Comparison of ENCODE assay signal across 2 cellular contexts in the genomic region with DNA sequence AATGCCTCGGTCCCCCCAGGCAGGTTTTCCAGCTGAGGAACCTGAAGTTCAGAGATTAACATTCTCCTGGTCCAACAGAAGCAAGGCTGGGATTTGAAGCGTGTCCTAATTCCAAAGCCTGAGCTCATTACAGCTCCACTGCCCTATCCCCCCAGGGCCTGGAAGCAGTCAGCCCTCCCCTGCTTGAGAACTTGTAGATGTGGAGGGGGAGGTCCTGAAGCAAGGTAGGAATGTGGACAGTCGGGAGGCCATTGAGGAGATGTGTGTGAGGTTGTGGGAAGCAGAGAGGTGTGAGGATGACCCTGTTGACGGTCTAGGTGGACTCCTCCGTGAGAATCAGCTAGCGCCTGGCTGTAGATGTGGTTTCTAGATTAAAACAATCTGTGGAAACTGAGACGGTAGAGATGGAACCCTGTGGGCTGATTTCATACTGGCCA.
TF ChIP-seq lines count a peak whose summit lies in the region.

No MANE protein-coding gene starts in this region.

TF ChIP-seq in SK-N-SH, 30 proteins besides CTCF, POLR2A, EP300 and RAD21:
- TF ChIP-seq RCOR1 (IDR thresholded peaks at IDR 0.05; ENCODE audit: low read length) (peak; percentile 17; the same call in 1 of the 2 replicates), RFX5 (IDR thresholded peaks at IDR 0.05; ENCODE audit: low read length) (no peak), CHD2 (IDR thresholded peaks at IDR 0.05; ENCODE audit: low read length, partially characterized antibody) (no peak), MXI1 (IDR thresholded peaks at IDR 0.05; ENCODE audit: low read depth, low read length) (no peak), FOXJ3 (CRISPR knock-in tag; IDR thresholded peaks at IDR 0.05) (no peak), SMC3 (IDR thresholded peaks at IDR 0.05; ENCODE audit: low read depth, low read length) (no peak), TCF12 (IDR thresholded peaks at IDR 0.05) (peak; percentile 66), MEF2A (IDR thresholded peaks at IDR 0.05; ENCODE audit: borderline replicate concordance, low read depth) (no peak), SIN3A (IDR thresholded peaks at IDR 0.05; ENCODE audit: borderline replicate concordance, low read depth, low read length) (no peak)
- TF ChIP-seq, protein P1, sequence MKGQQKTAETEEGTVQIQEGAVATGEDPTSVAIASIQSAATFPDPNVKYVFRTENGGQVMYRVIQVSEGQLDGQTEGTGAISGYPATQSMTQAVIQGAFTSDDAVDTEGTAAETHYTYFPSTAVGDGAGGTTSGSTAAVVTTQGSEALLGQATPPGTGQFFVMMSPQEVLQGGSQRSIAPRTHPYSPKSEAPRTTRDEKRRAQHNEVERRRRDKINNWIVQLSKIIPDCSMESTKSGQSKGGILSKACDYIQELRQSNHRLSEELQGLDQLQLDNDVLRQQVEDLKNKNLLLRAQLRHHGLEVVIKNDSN (IDR thresholded peaks at IDR 0.05; ENCODE audit: borderline replicate concordance, low read depth) = no peak
- TF ChIP-seq, protein P2, sequence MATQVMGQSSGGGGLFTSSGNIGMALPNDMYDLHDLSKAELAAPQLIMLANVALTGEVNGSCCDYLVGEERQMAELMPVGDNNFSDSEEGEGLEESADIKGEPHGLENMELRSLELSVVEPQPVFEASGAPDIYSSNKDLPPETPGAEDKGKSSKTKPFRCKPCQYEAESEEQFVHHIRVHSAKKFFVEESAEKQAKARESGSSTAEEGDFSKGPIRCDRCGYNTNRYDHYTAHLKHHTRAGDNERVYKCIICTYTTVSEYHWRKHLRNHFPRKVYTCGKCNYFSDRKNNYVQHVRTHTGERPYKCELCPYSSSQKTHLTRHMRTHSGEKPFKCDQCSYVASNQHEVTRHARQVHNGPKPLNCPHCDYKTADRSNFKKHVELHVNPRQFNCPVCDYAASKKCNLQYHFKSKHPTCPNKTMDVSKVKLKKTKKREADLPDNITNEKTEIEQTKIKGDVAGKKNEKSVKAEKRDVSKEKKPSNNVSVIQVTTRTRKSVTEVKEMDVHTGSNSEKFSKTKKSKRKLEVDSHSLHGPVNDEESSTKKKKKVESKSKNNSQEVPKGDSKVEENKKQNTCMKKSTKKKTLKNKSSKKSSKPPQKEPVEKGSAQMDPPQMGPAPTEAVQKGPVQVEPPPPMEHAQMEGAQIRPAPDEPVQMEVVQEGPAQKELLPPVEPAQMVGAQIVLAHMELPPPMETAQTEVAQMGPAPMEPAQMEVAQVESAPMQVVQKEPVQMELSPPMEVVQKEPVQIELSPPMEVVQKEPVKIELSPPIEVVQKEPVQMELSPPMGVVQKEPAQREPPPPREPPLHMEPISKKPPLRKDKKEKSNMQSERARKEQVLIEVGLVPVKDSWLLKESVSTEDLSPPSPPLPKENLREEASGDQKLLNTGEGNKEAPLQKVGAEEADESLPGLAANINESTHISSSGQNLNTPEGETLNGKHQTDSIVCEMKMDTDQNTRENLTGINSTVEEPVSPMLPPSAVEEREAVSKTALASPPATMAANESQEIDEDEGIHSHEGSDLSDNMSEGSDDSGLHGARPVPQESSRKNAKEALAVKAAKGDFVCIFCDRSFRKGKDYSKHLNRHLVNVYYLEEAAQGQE (IDR thresholded peaks at IDR 0.05; ENCODE audit: low read depth, low read length) = no peak

TF ChIP-seq in H1, 55 proteins besides CTCF, POLR2A, EP300 and RAD21:
- TF ChIP-seq YY1 (IDR thresholded peaks at IDR 0.05; ENCODE audit: low read depth, low read length) = no peak
- TF ChIP-seq TEAD4 (IDR thresholded peaks at IDR 0.05; ENCODE audit: low read depth, low read length) = 0 out of 2 replicates have a peak, but pooled peaks have one; percentile 14
